ENCODE assay signal across 18 cellular contexts in genomic region chr2:160019374-160020098, GRCh38. TPM values are rescaled to one million over a fixed set of nuclear protein-coding genes. Genes with fewer than 3 reads are reported as not detected.
DNase-seq lines count a peak whose midpoint lies in the region; ATAC-seq and TF ChIP-seq lines count a peak whose summit lies in the region.
"Had no signal": no experiment of that assay in that cellular context is flagged by ENCODE, and none has a peak within 500 bp of the region (broad histone marks: within the 10 kb centered on the region; RNA-seq: fewer than 3 reads in every experiment).

No MANE protein-coding gene starts in this region.

- DNase-seq in mucosa of descending colon: no peak
- DNase-seq in renal cortical epithelial cell (ENCODE audit: low read depth): peak; percentile 9
- no peak for DNase-seq in CD4-positive, alpha-beta memory T cell
- DNase-seq in NK-92 (lab: John Stamatoyannopoulos, UW; ENCODE audit: unreplicated experiment): no peak
- DNase-seq: 8988T; ACHN; BE2C; C1 segment of cervical spinal cord; Caco-2; Calu3; CD4-positive, CD25-positive, alpha-beta regulatory T cell; CD8-positive, alpha-beta T cell; DMS79 treated with DMSO at 0.1 percent for 48 hours; GF-D8 had no signal

- H3K4me1 ChIP-seq in mucosa of descending colon (ENCODE audit: low read depth): no peaks in the 10 kb centered on the region
- no peaks in the 10 kb centered on the region for H3K4me1 ChIP-seq in CD4-positive, alpha-beta memory T cell (ENCODE audit: insufficient read depth, low read length)
- H3K4me1 ChIP-seq: BE2C, BLaER1, Caco-2 had no signal

- H3K4me1 Mint-ChIP-seq in CD4-positive, alpha-beta memory T cell: no peaks in the 10 kb centered on the region
- H3K4me1 Mint-ChIP-seq: CD14-positive monocyte; CD4-positive, CD25-positive, alpha-beta regulatory T cell had no signal

- H3K36me3 ChIP-seq in mucosa of descending colon (ENCODE audit: low read depth): no peaks in the 10 kb centered on the region
- H3K36me3 ChIP-seq in CD4-positive, alpha-beta memory T cell (ENCODE audit: insufficient read depth, low read length): no peaks in the 10 kb centered on the region
- H3K36me3 ChIP-seq: BE2C, BLaER1 had no signal

- ATAC-seq in mucosa of descending colon (peak; percentile 73), HG03025 (IDR thresholded peaks at IDR 0.05; ENCODE audit: low FRiP score, unreplicated experiment) (no peak)
- ATAC-seq: CD8-positive, alpha-beta T cell had no signal

- H3K9me3 ChIP-seq in mucosa of descending colon: peaks cover 8% of the 10 kb centered on the region
- peaks cover 0 to 3% of the 10 kb centered on the region in 2 donors for H3K9me3 ChIP-seq in CD4-positive, alpha-beta memory T cell (ENCODE audit: control insufficient read depth in 1 of 2, low read length in 2 of 2)
- H3K9me3 ChIP-seq: BE2C, BLaER1, Caco-2 had no signal

- no peak overlapping the region for H3K4me3 ChIP-seq in mucosa of descending colon
- H3K4me3 ChIP-seq in CD4-positive, alpha-beta memory T cell (ENCODE audit: low read length in 2 of 2): no peak overlapping the region
- H3K4me3 ChIP-seq: BLaER1 had no signal

- intact Hi-C loops in mucosa of descending colon (cut with DNase I, micrococcal nuclease): no loop called here
- intact Hi-C loops in CD4-positive, alpha-beta memory T cell (cut with micrococcal nuclease): no loop called here

- H3K27ac ChIP-seq in CD4-positive, alpha-beta memory T cell (ENCODE audit: low read depth, low read length): no peak overlapping the region
- H3K27ac ChIP-seq: BLaER1 had no signal

- TF ChIP-seq CTCF in mucosa of descending colon (IDR thresholded peaks at IDR 0.05): no peak

- no peaks in the 10 kb centered on the region for H3K36me3 Mint-ChIP-seq in CD4-positive, alpha-beta memory T cell
- H3K36me3 Mint-ChIP-seq: CD14-positive monocyte; CD4-positive, CD25-positive, alpha-beta regulatory T cell; CD8-positive, alpha-beta T cell had no signal

- H3K27ac Mint-ChIP-seq in CD4-positive, alpha-beta memory T cell: no peak overlapping the region
- H3K27ac Mint-ChIP-seq: CD4-positive, CD25-positive, alpha-beta regulatory T cell; CD8-positive, alpha-beta T cell had no signal

- H3K27me3 Mint-ChIP-seq in CD4-positive, alpha-beta memory T cell: peaks cover 6 to 17% of the 10 kb centered on the region in 2 donors

- POLR2A ChIA-PET in CD4-positive, alpha-beta memory T cell (lab: Charles Lee; ENCODE audit: partially characterized antibody): no interaction called here

- H3K27me3 ChIP-seq in CD4-positive, alpha-beta memory T cell (ENCODE audit: insufficient read depth, low read length): no peaks in the 10 kb centered on the region
- H3K27me3 ChIP-seq: BE2C, BLaER1 had no signal

- CTCF ChIA-PET in CD4-positive, alpha-beta memory T cell (lab: Charles Lee; ENCODE audit: partially characterized antibody): no interaction called here

- no peak overlapping the region for H3K4me3 Mint-ChIP-seq in CD4-positive, alpha-beta memory T cell
- H3K4me3 Mint-ChIP-seq: CD14-positive monocyte; CD4-positive, CD25-positive, alpha-beta regulatory T cell; CD8-positive, alpha-beta T cell had no signal

- H3K9me3 Mint-ChIP-seq in CD4-positive, alpha-beta memory T cell: peaks cover 0 to 21% (median 15%) of the 10 kb centered on the region in 8 donors

RNA-seq across cellular contexts. Expression of gene PLA2R1, which starts 42.9 kb away (rescaled TPM):
- total RNA-seq in mucosa of descending colon (10 to 100 TPM in 2 of 3 donors, 1 to 10 TPM in 1; 8.0 to 19.1 (median 11.1) TPM), renal cortical epithelial cell (10.2 and 17.8 TPM in 2 replicates)
- not detected for total RNA-seq in CD4-positive, alpha-beta memory T cell
- polyA plus RNA-seq in CD4-positive, alpha-beta memory T cell: not detected
- total RNA-seq: A673; CD4-positive, CD25-positive, alpha-beta regulatory T cell; CD8-positive, alpha-beta T cell had no signal
- polyA plus RNA-seq: CD14-positive monocyte; CD4-positive, CD25-positive, alpha-beta regulatory T cell had no signal

Comparison
In these comparisons a context has a peak if more than half of its experiments do, and no peak if none do; other contexts are left out.
1. RNA of gene PLA2R1, which starts 42.9 kb away (total RNA-seq): 10.2 to 17.8 TPM in renal cortical epithelial cell and 8.0 to 19.1 TPM in mucosa of descending colon; not detected in CD4-positive, alpha-beta memory T cell; every median in the first group is over 4 times any median in the second.